In the genomic region with DNA sequence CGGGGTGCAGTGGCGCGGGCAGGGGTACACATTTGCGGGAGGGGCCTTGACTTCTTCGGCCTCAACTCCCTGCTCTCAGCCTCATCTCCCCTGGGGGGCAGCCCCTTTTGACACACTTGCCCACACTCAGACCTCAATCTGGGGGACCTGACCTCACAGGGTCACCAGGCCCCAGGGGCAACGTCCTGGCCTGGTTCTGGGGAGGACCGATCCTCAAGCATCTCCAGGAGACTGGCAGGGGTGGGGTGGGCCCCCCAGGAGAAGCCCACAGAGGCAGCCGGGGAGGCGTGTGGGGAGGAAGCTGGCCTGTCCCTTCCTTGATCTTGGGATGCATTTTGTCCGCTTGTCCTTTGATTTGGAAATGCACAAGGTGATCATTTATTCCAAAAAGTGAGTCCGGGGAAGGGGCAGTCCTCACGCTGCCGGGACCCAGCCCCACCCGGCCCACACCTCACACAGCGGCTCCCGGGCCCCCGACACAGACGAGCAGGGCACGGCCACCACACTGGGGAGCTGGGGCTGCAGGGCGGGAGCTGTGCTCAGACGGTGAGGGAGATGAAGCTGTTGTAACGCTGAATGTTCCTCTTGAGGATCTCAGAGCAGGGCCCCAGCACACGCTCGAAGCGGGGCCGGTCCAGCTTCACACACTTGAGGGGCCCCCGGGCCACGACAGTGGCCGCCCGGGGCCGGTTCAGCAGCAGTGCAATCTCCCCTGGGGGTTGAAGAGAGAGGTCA, we compare ENCODE assay signal across 31 cellular contexts.
"Had no signal": no experiment of that assay in that cellular context is flagged by ENCODE, and none has a peak within 500 bp of the region (broad histone marks: within the 10 kb centered on the region; RNA-seq: fewer than 3 reads in every experiment).

No MANE protein-coding gene starts in this region.

- DNase-seq: activated CD4-positive, alpha-beta T cell treated with anti-CD3 and anti-CD28 coated beads for 36 hours; activated CD4-positive, alpha-beta T cell treated with anti-CD3 and anti-CD28 coated beads, Interleukin-2, amount 10 ng/mL, durations not matched to agents 7 days and 5 days; activated CD4-positive, alpha-beta T cell treated with anti-CD3 and anti-CD28 coated beads, Interleukin-2, amount 50 U/mL, for 48 hours; activated CD8-positive, alpha-beta T cell treated with anti-CD3 and anti-CD28 coated beads, Interleukin-2, amount 10 ng/mL, durations not matched to agents 7 days and 5 days; activated gamma-delta T cell treated with Interleukin-2 at 50 U/mL for 16 hours; activated naive CD4-positive, alpha-beta T cell treated with anti-CD3 and anti-CD28 coated beads for 36 hours; activated T-cell treated with anti-CD3 and anti-CD28 coated beads for 4 hours; activated T-cell treated with anti-CD3 and anti-CD28 coated beads, Interleukin-2, amount 50 U/mL, for 4 hours; adrenal gland; anterior cingulate cortex; caudate nucleus; cerebellar nuclear complex; NCI-H1105; NCI-H1436; NCI-H1694; NCI-H1930; NCI-H2081 treated with DMSO at 0.1 percent for 48 hours; NCI-H226; NCI-H446 treated with DMSO at 0.1 percent for 48 hours; NCI-H524; NCI-H69; NCI-H82; PC-3; SHP77 treated with DMSO at 0.1 percent for 48 hours; SK-N-SH had no signal

- H3K27ac ChIP-seq: adrenal gland, SJSA1 had no signal

- H3K27me3 ChIP-seq: adrenal gland, SJSA1 had no signal

- ATAC-seq: activated CD4-positive, alpha-beta T cell treated with anti-CD3 and anti-CD28 coated beads for 36 hours; activated CD8-positive, alpha-beta T cell treated with anti-CD3 and anti-CD28 coated beads, Interleukin-2, amount 10 ng/mL, durations not matched to agents 7 days and 5 days; activated naive CD4-positive, alpha-beta T cell treated with anti-CD3 and anti-CD28 coated beads, Interleukin-2, amount 50 U/mL, for 72 hours; activated T-cell treated with anti-CD3 and anti-CD28 coated beads, Interleukin-2, amount 50 U/mL, for 4 hours; K562; PC-3 had no signal

- H3K4me1 ChIP-seq: adrenal gland, SJSA1 had no signal

- H3K4me3 ChIP-seq: adrenal gland, K562, SJSA1 had no signal

- FAIRE-seq: bronchial epithelial cell, K562, RCC 7860, TTC549 had no signal

- H3K9me3 ChIP-seq: adrenal gland, SJSA1, SK-N-SH had no signal

- H3K36me3 ChIP-seq: adrenal gland, SJSA1 had no signal

- H3K9ac ChIP-seq: SK-N-SH had no signal
